Comparison of ENCODE assay signal across 23 cellular contexts in genomic region chr1:16209847-16210407, GRCh38. TPM values are rescaled to one million over a fixed set of nuclear protein-coding genes. Genes with fewer than 3 reads are reported as not detected.
DNase-seq lines count a peak whose midpoint lies in the region; ATAC-seq, FAIRE-seq and TF ChIP-seq lines count a peak whose summit lies in the region.
"Had no signal": no experiment of that assay in that cellular context is flagged by ENCODE, and none has a peak within 500 bp of the region (broad histone marks: within the 10 kb centered on the region; RNA-seq: fewer than 3 reads in every experiment).

No MANE protein-coding gene starts in this region.

- H3K4me1 Mint-ChIP-seq in mesothelial cell of epicardium = peaks cover 43% of the 10 kb centered on the region
- H3K4me1 Mint-ChIP-seq in activated T-helper 1 cell treated with anti-CD3 and anti-CD28 coated beads, Interleukin-12 subunit alpha, Interleukin-12 subunit beta, Interleukin-2, Interleukin-4 antibody, amounts not matched to agents 30 ng/mL and 10 ng/mL and 1 ng/mL, durations not matched to agents 14 hours and 24 hours and 36 hours (ENCODE audit: low read depth) = no peaks in the 10 kb centered on the region

- DNase-seq in SJCRH30 (peak; percentile 58 to 72), caudate nucleus (lab: John Stamatoyannopoulos, UW) (peak in 42 of 61 donors; percentile 4 to 56 (median 32)), mesothelial cell of epicardium (ENCODE audit: low spot score in 2 of 2, unreplicated experiment in 2 of 2) (no peak), substantia nigra (lab: John Stamatoyannopoulos, UW) (peak in 31 of 49 donors; percentile 6 to 68 (median 27)), DMS 273 treated with DMSO at 0.1 percent for 48 hours (lab: John Stamatoyannopoulos, UW) (no peak), small intestine (no peak)
- DNase-seq in activated T-helper 1 cell treated with anti-CD3 and anti-CD28 coated beads, Interleukin-12 subunit alpha, Interleukin-12 subunit beta, Interleukin-2, Interleukin-4 antibody, amounts not matched to agents 30 ng/mL and 10 ng/mL and 1 ng/mL, durations not matched to agents 14 hours and 24 hours and 36 hours (ENCODE audit: low spot score) = no peak
- DNase-seq: activated naive CD8-positive, alpha-beta T cell treated with anti-CD3 and anti-CD28 coated beads, Interleukin-2, amount 50 U/mL, for 24 hours; COR-L47; endodermal cell; KG1; MV-4-11; NCI-H187 treated with DMSO at 0.1 percent for 48 hours; NCI-H524; SHP77; stimulated activated CD4-positive, alpha-beta T cell treated with anti-CD3 and anti-CD28 coated beads, Interleukin-4, amount 100 ng/mL, for 1 hour; T-helper 2 cell had no signal

- no peaks in the 10 kb centered on the region for H3K27me3 Mint-ChIP-seq in mesothelial cell of epicardium (ENCODE audit: low read depth)
- peaks cover 2% of the 10 kb centered on the region for H3K27me3 Mint-ChIP-seq in activated T-helper 1 cell treated with anti-CD3 and anti-CD28 coated beads, Interleukin-12 subunit alpha, Interleukin-12 subunit beta, Interleukin-2, Interleukin-4 antibody, amounts not matched to agents 30 ng/mL and 10 ng/mL and 1 ng/mL, durations not matched to agents 14 hours and 24 hours and 36 hours (ENCODE audit: insufficient read depth)
- H3K27me3 Mint-ChIP-seq: activated naive CD8-positive, alpha-beta T cell treated with anti-CD3 and anti-CD28 coated beads, Interleukin-2, amount 50 U/mL, for 24 hours had no signal

- 45 to 67% (median 54%) methylated on average over 11 of the region's 11 CpGs for WGBS in small intestine, 3 donors

- H3K4me3 ChIP-seq in SJCRH30 (peak overlapping the region; percentile 13; the same call in 1 of the 2 replicates), small intestine (ENCODE audit: low read depth in 1 of 2, low read length in 2 of 2) (no peak overlapping the region)

- H3K9me3 Mint-ChIP-seq in mesothelial cell of epicardium = no peaks in the 10 kb centered on the region
- no peaks in the 10 kb centered on the region for H3K9me3 Mint-ChIP-seq in activated T-helper 1 cell treated with anti-CD3 and anti-CD28 coated beads, Interleukin-12 subunit alpha, Interleukin-12 subunit beta, Interleukin-2, Interleukin-4 antibody, amounts not matched to agents 30 ng/mL and 10 ng/mL and 1 ng/mL, durations not matched to agents 14 hours and 24 hours and 36 hours
- H3K9me3 Mint-ChIP-seq: activated naive CD8-positive, alpha-beta T cell treated with anti-CD3 and anti-CD28 coated beads, Interleukin-2, amount 50 U/mL, for 24 hours; endodermal cell had no signal

- no peaks in the 10 kb centered on the region; the same call in 1 of the 2 replicates for H3K27me3 ChIP-seq in SJCRH30
- H3K27me3 ChIP-seq in small intestine (ENCODE audit: control insufficient read depth in 2 of 2, insufficient read depth in 2 of 2, low read length in 2 of 2) = no peaks in the 10 kb centered on the region

- H3K4me1 ChIP-seq in SJCRH30 (peaks cover 14% of the 10 kb centered on the region), small intestine (ENCODE audit: control insufficient read depth in 2 of 2, insufficient read depth in 1 of 2, low read depth in 1 of 2, low read length in 1 of 2) (peaks cover 2% of the 10 kb centered on the region in 2 donors)

- no peaks in the 10 kb centered on the region for H3K36me3 Mint-ChIP-seq in mesothelial cell of epicardium
- H3K36me3 Mint-ChIP-seq in activated T-helper 1 cell treated with anti-CD3 and anti-CD28 coated beads, Interleukin-12 subunit alpha, Interleukin-12 subunit beta, Interleukin-2, Interleukin-4 antibody, amounts not matched to agents 30 ng/mL and 10 ng/mL and 1 ng/mL, durations not matched to agents 14 hours and 24 hours and 36 hours (ENCODE audit: low read depth) = no peaks in the 10 kb centered on the region

- intact Hi-C loops in activated T-helper 1 cell treated with anti-CD3 and anti-CD28 coated beads, Interleukin-12 subunit alpha, Interleukin-12 subunit beta, Interleukin-2, Interleukin-4 antibody, amounts not matched to agents 30 ng/mL and 10 ng/mL and 1 ng/mL, durations not matched to agents 14 hours and 24 hours and 36 hours (cut with micrococcal nuclease) = loop anchor here (5.0 kb wide), 1 partner anchor 287 kb away; no protein-coding TSS in a partner anchor

- H3K9me3 ChIP-seq in SJCRH30 (replicated peaks) = no peaks in the 10 kb centered on the region
- H3K9me3 ChIP-seq in small intestine (ENCODE audit: control insufficient read depth, low read depth) = no peaks in the 10 kb centered on the region
- H3K9me3 ChIP-seq: neutrophil had no signal

- H3K36me3 ChIP-seq in SJCRH30 = no peaks in the 10 kb centered on the region
- no peaks in the 10 kb centered on the region for H3K36me3 ChIP-seq in small intestine (ENCODE audit: control insufficient read depth in 2 of 2, insufficient read depth in 2 of 2, low read length in 2 of 2)
- H3K36me3 ChIP-seq: neutrophil had no signal

- no peak for ATAC-seq in GM21737 (IDR thresholded peaks at IDR 0.05; ENCODE audit: unreplicated experiment)
- ATAC-seq: activated naive CD8-positive, alpha-beta T cell treated with anti-CD3 and anti-CD28 coated beads, Interleukin-2, amount 50 U/mL, for 24 hours; HCT116 had no signal

- no peak for TF ChIP-seq CTCF in mesothelial cell of epicardium (IDR thresholded peaks at IDR 0.05; ENCODE audit: unreplicated experiment)

- FAIRE-seq in small intestine (lab: Jason Lieb, UNC) = no peak
- FAIRE-seq: colon, GM19239 had no signal

- H3K27ac ChIP-seq in SJCRH30 (no peak overlapping the region), caudate nucleus (ENCODE audit: low read depth, low read length) (peak overlapping the region; percentile 5), substantia nigra (ENCODE audit: low read depth, low read length, poor library complexity, severe bottlenecking) (no peak overlapping the region), small intestine (ENCODE audit: low read depth in 1 of 2, low read length in 1 of 2) (no peak overlapping the region)
- H3K27ac ChIP-seq: neutrophil had no signal

- no peak overlapping the region for H3K27ac Mint-ChIP-seq in mesothelial cell of epicardium
- H3K27ac Mint-ChIP-seq in activated T-helper 1 cell treated with anti-CD3 and anti-CD28 coated beads, Interleukin-12 subunit alpha, Interleukin-12 subunit beta, Interleukin-2, Interleukin-4 antibody, amounts not matched to agents 30 ng/mL and 10 ng/mL and 1 ng/mL, durations not matched to agents 14 hours and 24 hours and 36 hours = no peak overlapping the region
- H3K27ac Mint-ChIP-seq: endodermal cell had no signal

- peak overlapping the region; percentile 75 for H3K4me3 Mint-ChIP-seq in mesothelial cell of epicardium
- H3K4me3 Mint-ChIP-seq in activated T-helper 1 cell treated with anti-CD3 and anti-CD28 coated beads, Interleukin-12 subunit alpha, Interleukin-12 subunit beta, Interleukin-2, Interleukin-4 antibody, amounts not matched to agents 30 ng/mL and 10 ng/mL and 1 ng/mL, durations not matched to agents 14 hours and 24 hours and 36 hours = no peak overlapping the region
- H3K4me3 Mint-ChIP-seq: activated naive CD8-positive, alpha-beta T cell treated with anti-CD3 and anti-CD28 coated beads, Interleukin-2, amount 50 U/mL, for 24 hours; endodermal cell had no signal

RNA-seq across cellular contexts. Expression of gene ARHGEF19, which starts 2.5 kb away (rescaled TPM):
- 7.9 and 9.9 TPM in 2 replicates for total RNA-seq in SJCRH30 (2014; rRNA removed; shearing (Covaris generic))
- total RNA-seq in mesothelial cell of epicardium = 85.3 to 88.3 TPM (median 86.6 TPM) in 3 replicates
- 7.9 and 11.2 TPM in 2 replicates for total RNA-seq in activated T-helper 1 cell treated with anti-CD3 and anti-CD28 coated beads, Interleukin-12 subunit alpha, Interleukin-12 subunit beta, Interleukin-2, Interleukin-4 antibody, amounts not matched to agents 30 ng/mL and 10 ng/mL and 1 ng/mL, durations not matched to agents 14 hours and 24 hours and 36 hours
- polyA plus RNA-seq in small intestine = 10 to 100 TPM in 1 of 3 donors, 1 to 10 TPM in 2; 2.2 to 10.4 (median 4.6) TPM

RNA-seq across cellular contexts. Expression of gene CPLANE2, which starts 27.1 kb away (rescaled TPM):
- total RNA-seq in SJCRH30 (2014; rRNA removed; shearing (Covaris generic)) = 1.3 and 1.9 TPM in 2 replicates
- total RNA-seq in mesothelial cell of epicardium = 7.7 to 10.7 TPM (median 9.1 TPM) in 3 replicates
- total RNA-seq in activated T-helper 1 cell treated with anti-CD3 and anti-CD28 coated beads, Interleukin-12 subunit alpha, Interleukin-12 subunit beta, Interleukin-2, Interleukin-4 antibody, amounts not matched to agents 30 ng/mL and 10 ng/mL and 1 ng/mL, durations not matched to agents 14 hours and 24 hours and 36 hours = 3.8 and 4.1 TPM in 2 replicates
- 1 to 10 TPM; 1.6 to 6.8 (median 2.0) TPM for polyA plus RNA-seq in small intestine

RNA-seq across cellular contexts. Expression of gene EPHA2, which starts 54.1 kb away (rescaled TPM):
- 55.0 and 57.3 TPM in 2 replicates for total RNA-seq in SJCRH30 (2014; rRNA removed; shearing (Covaris generic))
- total RNA-seq in mesothelial cell of epicardium = 71.8 to 76.3 TPM (median 75.0 TPM) in 3 replicates
- total RNA-seq in activated T-helper 1 cell treated with anti-CD3 and anti-CD28 coated beads, Interleukin-12 subunit alpha, Interleukin-12 subunit beta, Interleukin-2, Interleukin-4 antibody, amounts not matched to agents 30 ng/mL and 10 ng/mL and 1 ng/mL, durations not matched to agents 14 hours and 24 hours and 36 hours = not detected in 2 replicates
- 10 to 100 TPM; 16.4 to 23.8 (median 23.3) TPM for polyA plus RNA-seq in small intestine
- total RNA-seq: activated CD8-positive, alpha-beta memory T cell treated with anti-CD3 and anti-CD28 coated beads for 36 hours had no signal

Comparison
In these comparisons a context has a peak if more than half of its experiments do, and no peak if none do; other contexts are left out.
1. DNase-seq: peak in SJCRH30 (2 of 2), caudate nucleus (42 of 61) and substantia nigra (31 of 49); none in mesothelial cell of epicardium (0 of 2), activated T-helper 1 cell treated with anti-CD3 and anti-CD28 coated beads, Interleukin-12 subunit alpha, Interleukin-12 subunit beta, Interleukin-2, Interleukin-4 antibody, amounts not matched to agents 30 ng/mL and 10 ng/mL and 1 ng/mL, durations not matched to agents 14 hours and 24 hours and 36 hours (single experiment), DMS 273 treated with DMSO at 0.1 percent for 48 hours (single experiment) and small intestine (single experiment).
2. RNA of gene EPHA2, which starts 54.1 kb away (total RNA-seq): 71.8 to 76.3 TPM in mesothelial cell of epicardium and 55.0 to 57.3 TPM in SJCRH30; not detected in activated T-helper 1 cell treated with anti-CD3 and anti-CD28 coated beads, Interleukin-12 subunit alpha, Interleukin-12 subunit beta, Interleukin-2, Interleukin-4 antibody, amounts not matched to agents 30 ng/mL and 10 ng/mL and 1 ng/mL, durations not matched to agents 14 hours and 24 hours and 36 hours; every median in the first group is over 10 times any median in the second.